1 cellular context compared by ENCODE assay signal in the genomic region with DNA sequence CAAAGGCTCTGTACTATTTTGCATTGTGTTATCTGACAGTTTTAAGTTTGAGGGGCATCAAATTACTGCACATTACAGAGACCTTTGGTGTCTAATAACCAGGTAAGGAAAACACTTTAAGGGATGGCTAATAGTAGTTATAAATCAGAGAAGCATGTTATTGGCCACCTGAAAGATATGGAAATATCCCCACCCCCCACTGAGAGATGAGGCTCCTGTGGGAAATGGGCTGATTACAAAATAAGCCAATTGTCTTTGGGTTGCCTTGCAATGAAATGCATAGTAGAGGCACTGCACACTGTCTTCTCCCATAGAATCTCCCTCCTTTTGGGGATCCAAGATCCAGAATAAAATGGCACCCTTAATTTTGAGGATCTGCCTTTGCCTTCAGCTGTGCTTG.
TF ChIP-seq lines count a peak whose summit lies in the region.

No MANE protein-coding gene starts in this region.

TF ChIP-seq in K562, 482 proteins besides CTCF, POLR2A, EP300 and RAD21 (continued from another document):
- TF ChIP-seq, protein P1, sequence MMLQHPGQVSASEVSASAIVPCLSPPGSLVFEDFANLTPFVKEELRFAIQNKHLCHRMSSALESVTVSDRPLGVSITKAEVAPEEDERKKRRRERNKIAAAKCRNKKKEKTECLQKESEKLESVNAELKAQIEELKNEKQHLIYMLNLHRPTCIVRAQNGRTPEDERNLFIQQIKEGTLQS (IDR thresholded peaks at IDR 0.05): no peak
- TF ChIP-seq, protein P1 (CRISPR knock-in tag; conservative IDR thresholded peaks at IDR 0.05): no peak
- TF ChIP-seq FOXJ3 (CRISPR knock-in tag; IDR thresholded peaks at IDR 0.05) (peak; percentile 52; the same call in 1 of the 2 replicates), NELFE (IDR thresholded peaks at IDR 0.05; ENCODE audit: insufficient read depth, insufficient read length) (peak; percentile 6), CTBP1 (IDR thresholded peaks at IDR 0.05; ENCODE audit: borderline replicate concordance) (no peak), GATA2 (CRISPR knock-in tag; IDR thresholded peaks at IDR 0.05) (peak; percentile 37; the same call in 1 of the 2 replicates), ZNF282 (CRISPR knock-in tag; IDR thresholded peaks at IDR 0.05) (0 out of 2 replicates have a peak, but pooled peaks have one; percentile 54)
- TF ChIP-seq, protein P2, sequence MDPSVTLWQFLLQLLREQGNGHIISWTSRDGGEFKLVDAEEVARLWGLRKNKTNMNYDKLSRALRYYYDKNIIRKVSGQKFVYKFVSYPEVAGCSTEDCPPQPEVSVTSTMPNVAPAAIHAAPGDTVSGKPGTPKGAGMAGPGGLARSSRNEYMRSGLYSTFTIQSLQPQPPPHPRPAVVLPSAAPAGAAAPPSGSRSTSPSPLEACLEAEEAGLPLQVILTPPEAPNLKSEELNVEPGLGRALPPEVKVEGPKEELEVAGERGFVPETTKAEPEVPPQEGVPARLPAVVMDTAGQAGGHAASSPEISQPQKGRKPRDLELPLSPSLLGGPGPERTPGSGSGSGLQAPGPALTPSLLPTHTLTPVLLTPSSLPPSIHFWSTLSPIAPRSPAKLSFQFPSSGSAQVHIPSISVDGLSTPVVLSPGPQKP (CRISPR knock-in tag; IDR thresholded peaks at IDR 0.05): 0 out of 2 replicates have a peak, but pooled peaks have one; percentile 76
- TF ChIP-seq, protein P3, sequence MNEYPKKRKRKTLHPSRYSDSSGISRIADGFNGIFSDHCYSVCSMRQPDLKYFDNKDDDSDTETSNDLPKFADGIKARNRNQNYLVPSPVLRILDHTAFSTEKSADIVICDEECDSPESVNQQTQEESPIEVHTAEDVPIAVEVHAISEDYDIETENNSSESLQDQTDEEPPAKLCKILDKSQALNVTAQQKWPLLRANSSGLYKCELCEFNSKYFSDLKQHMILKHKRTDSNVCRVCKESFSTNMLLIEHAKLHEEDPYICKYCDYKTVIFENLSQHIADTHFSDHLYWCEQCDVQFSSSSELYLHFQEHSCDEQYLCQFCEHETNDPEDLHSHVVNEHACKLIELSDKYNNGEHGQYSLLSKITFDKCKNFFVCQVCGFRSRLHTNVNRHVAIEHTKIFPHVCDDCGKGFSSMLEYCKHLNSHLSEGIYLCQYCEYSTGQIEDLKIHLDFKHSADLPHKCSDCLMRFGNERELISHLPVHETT (CRISPR knock-in tag; conservative IDR thresholded peaks at IDR 0.05 in 1 of 2, IDR thresholded peaks at IDR 0.05 in 1 of 2): 0 out of 4 replicates have a peak, but pooled peaks of 1 of the 2 experiments have one; percentile 35
TF ChIP-seq in K562: peak in this region for 7.
